Comparison of ENCODE assay signal across 1 cellular context in the genomic region with DNA sequence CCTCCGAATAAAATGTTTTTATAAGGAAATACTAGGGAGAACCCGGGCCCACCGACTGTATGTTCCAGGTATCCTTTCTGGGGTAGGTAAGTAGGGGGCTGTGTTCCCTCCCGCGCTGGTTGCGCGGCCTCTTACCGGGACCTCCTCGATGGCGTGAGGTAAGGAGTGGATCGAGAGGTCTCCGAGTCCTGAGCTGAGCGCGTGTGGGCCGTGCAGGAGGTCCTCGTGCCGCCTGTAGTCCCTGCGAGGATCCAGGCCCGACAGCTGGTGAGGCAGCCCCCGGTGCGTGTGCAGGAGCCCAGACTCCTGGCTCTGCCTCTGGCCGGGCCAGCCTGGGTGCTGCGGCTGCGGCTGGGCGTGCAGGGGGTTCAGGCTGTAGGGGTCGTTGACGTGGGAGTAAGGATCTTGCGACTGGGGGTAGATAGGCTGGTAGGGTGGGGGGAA.
TF ChIP-seq lines count a peak whose summit lies in the region.

No MANE protein-coding gene starts in this region.

TF ChIP-seq in IMR-90, 13 proteins besides CTCF, POLR2A, EP300 and RAD21 (continued from another document):
- TF ChIP-seq, protein P1, sequence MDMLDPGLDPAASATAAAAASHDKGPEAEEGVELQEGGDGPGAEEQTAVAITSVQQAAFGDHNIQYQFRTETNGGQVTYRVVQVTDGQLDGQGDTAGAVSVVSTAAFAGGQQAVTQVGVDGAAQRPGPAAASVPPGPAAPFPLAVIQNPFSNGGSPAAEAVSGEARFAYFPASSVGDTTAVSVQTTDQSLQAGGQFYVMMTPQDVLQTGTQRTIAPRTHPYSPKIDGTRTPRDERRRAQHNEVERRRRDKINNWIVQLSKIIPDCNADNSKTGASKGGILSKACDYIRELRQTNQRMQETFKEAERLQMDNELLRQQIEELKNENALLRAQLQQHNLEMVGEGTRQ (IDR thresholded peaks at IDR 0.05; ENCODE audit: low read depth, low read length): no peak
